In the genomic region with DNA sequence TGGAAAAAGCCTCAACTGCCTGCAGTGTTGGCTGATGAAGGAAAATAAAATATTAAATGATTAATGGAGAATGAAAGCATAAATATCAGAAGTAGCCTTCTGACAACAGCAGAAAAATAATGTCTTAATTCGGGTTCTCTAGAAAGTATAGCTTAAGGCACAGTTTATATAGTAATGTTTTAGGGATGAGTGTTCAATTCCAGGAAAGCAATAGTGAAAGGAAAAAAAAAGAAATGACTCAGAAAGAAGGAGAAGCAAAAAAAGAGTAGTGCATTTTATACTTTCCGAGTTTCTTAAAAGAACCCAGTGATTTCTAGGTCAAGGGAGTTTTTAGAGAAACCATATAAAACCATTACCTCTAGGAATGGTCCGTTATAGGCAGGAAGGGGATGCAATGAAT, we compare ENCODE assay signal across 21 cellular contexts.
"Had no signal": no experiment of that assay in that cellular context is flagged by ENCODE, and none has a peak within 500 bp of the region (broad histone marks: within the 10 kb centered on the region; RNA-seq: fewer than 3 reads in every experiment).

No MANE protein-coding gene starts in this region.

- H3K27me3 ChIP-seq: esophagus muscularis mucosa, gastroesophageal sphincter, right lobe of liver, transverse colon had no signal

- H3K27ac ChIP-seq: esophagus muscularis mucosa, gastroesophageal sphincter, right lobe of liver, skin epidermis, transverse colon had no signal

- H3K4me3 ChIP-seq: esophagus muscularis mucosa, gastroesophageal sphincter, right lobe of liver, skin epidermis, transverse colon had no signal

- H3K36me3 ChIP-seq: esophagus muscularis mucosa, gastroesophageal sphincter, right lobe of liver, transverse colon had no signal

- H3K4me1 ChIP-seq: esophagus muscularis mucosa, gastroesophageal sphincter, transverse colon had no signal

- H3K9me3 ChIP-seq: esophagus muscularis mucosa, gastroesophageal sphincter, right lobe of liver, transverse colon had no signal

- ATAC-seq: left colon; right lobe of liver; stimulated activated naive B cell treated with anti-CD40 and anti-IgM and Interleukin-4, amounts not matched to agents 10 μg/mL and 1 μg/mL and 100 μg/mL, for 72 hours; WTC11 had no signal

- DNase-seq: activated CD4-positive, alpha-beta T cell treated with anti-CD3 and anti-CD28 coated beads, Interleukin-2, amount 50 U/mL, for 4 hours; activated CD8-positive, alpha-beta memory T cell treated with anti-CD3 and anti-CD28 coated beads for 24 hours; activated effector memory CD4-positive, alpha-beta T cell treated with Interleukin-2 at 50 U/mL for 16 hours; activated naive CD4-positive, alpha-beta T cell treated with anti-CD3 and anti-CD28 coated beads, Interleukin-2, amount 10 ng/mL, durations not matched to agents 7 days and 5 days; activated T-cell treated with anti-CD3 and anti-CD28 coated beads, Interleukin-2, amount 50 U/mL, for 48 hours; anterior cingulate cortex; head of caudate nucleus; islet precursor cell; left colon; nephron progenitor cell; nucleus accumbens; posterior cingulate gyrus; right lobe of liver; stimulated activated CD4-positive, alpha-beta T cell treated with anti-CD3 and anti-CD28 coated beads, Interleukin-2, amount 100 ng/mL, for 24 hours; stimulated activated naive B cell treated with anti-CD40 and anti-IgM and Interleukin-4, amounts not matched to agents 10 μg/mL and 1 μg/mL and 100 μg/mL, for 72 hours; T1000; transverse colon had no signal
